15 cellular contexts compared by ENCODE assay signal in the genomic region with DNA sequence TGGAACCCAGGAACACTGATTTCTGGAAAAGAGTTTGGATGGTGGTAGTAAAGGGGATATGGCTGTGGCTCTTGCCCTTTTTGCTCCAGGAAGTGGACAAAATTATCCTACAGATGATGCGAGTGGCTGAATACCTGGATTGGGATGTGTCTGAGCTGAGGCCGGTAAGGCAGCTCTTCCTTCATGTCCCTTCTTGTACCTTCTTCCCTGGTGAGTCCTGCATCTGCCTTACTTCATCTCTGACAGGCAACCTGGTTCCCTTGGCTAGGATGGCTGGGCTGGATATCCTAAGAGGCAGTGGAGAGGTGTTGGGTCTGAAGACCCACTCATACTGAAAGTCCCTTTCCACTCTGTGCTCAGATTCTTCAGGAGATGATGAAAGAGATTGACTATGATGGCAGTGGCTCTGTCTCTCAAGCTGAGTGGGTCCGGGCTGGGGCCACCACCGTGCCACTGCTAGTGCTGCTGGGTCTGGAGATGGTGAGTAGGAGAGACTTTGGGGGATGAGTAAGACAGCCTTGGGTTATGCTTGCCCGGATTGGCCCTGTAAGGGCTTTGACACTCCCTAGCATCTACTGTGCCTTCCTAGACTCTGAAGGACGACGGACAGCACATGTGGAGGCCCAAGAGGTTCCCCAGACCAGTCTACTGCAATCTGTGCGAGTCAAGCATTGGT. TPM values are rescaled to one million over a fixed set of nuclear protein-coding genes. Genes with fewer than 3 reads are reported as not detected.
DNase-seq lines count a peak whose midpoint lies in the region; ATAC-seq and TF ChIP-seq lines count a peak whose summit lies in the region.
"Had no signal": no experiment of that assay in that cellular context is flagged by ENCODE, and none has a peak within 500 bp of the region (broad histone marks: within the 10 kb centered on the region; RNA-seq: fewer than 3 reads in every experiment).

No MANE protein-coding gene starts in this region.

- no peaks in the 10 kb centered on the region for H3K27me3 Mint-ChIP-seq in IgD-negative memory B cell
- no peaks in the 10 kb centered on the region for H3K27me3 Mint-ChIP-seq in activated naive CD4-positive, alpha-beta T cell treated with anti-CD3 and anti-CD28 coated beads, Interleukin-2, amount 50 U/mL, for 24 hours
- H3K27me3 Mint-ChIP-seq in naive thymus-derived CD8-positive, alpha-beta T cell = no peaks in the 10 kb centered on the region
- H3K27me3 Mint-ChIP-seq: naive B cell had no signal

- no peaks in the 10 kb centered on the region for H3K4me1 ChIP-seq in psoas muscle
- H3K4me1 ChIP-seq in gastroesophageal sphincter = peaks cover 0 to 30% (median 8%) of the 10 kb centered on the region in 3 donors

- no peak overlapping the region for H3K27ac ChIP-seq in psoas muscle
- no peak overlapping the region for H3K27ac ChIP-seq in gastroesophageal sphincter
- H3K27ac ChIP-seq: left ventricle myocardium inferior had no signal

- POLR2A ChIA-PET in naive thymus-derived CD8-positive, alpha-beta T cell (lab: Charles Lee) = interaction anchor here (0.8 to 12.4 kb wide), 20 partner anchors 9 to 209 kb away, joined by 3 to 293 read pairs (median 4); a partner anchor contains a TSS

- peaks cover 16 to 28% (median 25%) of the 10 kb centered on the region in 3 donors for H3K4me1 Mint-ChIP-seq in IgD-negative memory B cell
- H3K4me1 Mint-ChIP-seq in activated naive CD4-positive, alpha-beta T cell treated with anti-CD3 and anti-CD28 coated beads, Interleukin-2, amount 50 U/mL, for 24 hours = peaks cover 97% of the 10 kb centered on the region
- peaks cover 56 to 98% (median 88%) of the 10 kb centered on the region in 4 donors for H3K4me1 Mint-ChIP-seq in naive thymus-derived CD8-positive, alpha-beta T cell

- peak; percentile 59 for DNase-seq in activated CD4-positive, alpha-beta T cell treated with anti-CD3 and anti-CD28 coated beads for 48 hours
- DNase-seq in activated CD4-positive, alpha-beta T cell treated with anti-CD3 and anti-CD28 coated beads for 1 hour = no peak
- DNase-seq in naive thymus-derived CD8-positive, alpha-beta T cell = no peak
- DNase-seq in psoas muscle (no peak), C1 segment of cervical spinal cord (lab: John Stamatoyannopoulos, UW) (no peak)
- DNase-seq: dorsolateral prefrontal cortex, GF-D8, left ventricle myocardium inferior, naive B cell, NCI-H2081 treated with DMSO at 0.1 percent for 48 hours, NCI-H82, retina had no signal

- no peak for TF ChIP-seq EP300 in gastroesophageal sphincter (IDR thresholded peaks at IDR 0.05)

- H3K36me3 ChIP-seq in psoas muscle (ENCODE audit: insufficient read depth in 1 of 2, low read depth in 1 of 2) = no peaks in the 10 kb centered on the region
- H3K36me3 ChIP-seq in gastroesophageal sphincter = peaks cover 0 to 52% of the 10 kb centered on the region in 2 donors

- H3K27me3 ChIP-seq in psoas muscle (ENCODE audit: insufficient read depth in 3 of 3, low read length in 2 of 3) = peaks cover 0 to 5% (median 4%) of the 10 kb centered on the region in 3 donors
- H3K27me3 ChIP-seq in gastroesophageal sphincter = no peaks in the 10 kb centered on the region
- H3K27me3 ChIP-seq: dorsolateral prefrontal cortex had no signal

- no peaks in the 10 kb centered on the region for H3K9me3 ChIP-seq in psoas muscle
- no peaks in the 10 kb centered on the region for H3K9me3 ChIP-seq in gastroesophageal sphincter
- H3K9me3 ChIP-seq: left ventricle myocardium inferior had no signal

- H3K4me3 Mint-ChIP-seq in IgD-negative memory B cell = no peak overlapping the region
- H3K4me3 Mint-ChIP-seq in activated naive CD4-positive, alpha-beta T cell treated with anti-CD3 and anti-CD28 coated beads, Interleukin-2, amount 50 U/mL, for 24 hours = peak overlapping the region; percentile 11
- H3K4me3 Mint-ChIP-seq in naive thymus-derived CD8-positive, alpha-beta T cell = peak overlapping the region in 8 of 10 donors; percentile 12 to 98 (median 60)

- H3K36me3 Mint-ChIP-seq in IgD-negative memory B cell = peaks cover 2% of the 10 kb centered on the region
- peaks cover 12% of the 10 kb centered on the region for H3K36me3 Mint-ChIP-seq in activated naive CD4-positive, alpha-beta T cell treated with anti-CD3 and anti-CD28 coated beads, Interleukin-2, amount 50 U/mL, for 24 hours
- peaks cover 6 to 99% (median 27%) of the 10 kb centered on the region in 3 donors for H3K36me3 Mint-ChIP-seq in naive thymus-derived CD8-positive, alpha-beta T cell

- H3K4me3 ChIP-seq in psoas muscle (no peak overlapping the region), gastroesophageal sphincter (no peak overlapping the region)
- H3K4me3 ChIP-seq: left ventricle myocardium inferior had no signal

- H3K9me3 Mint-ChIP-seq in IgD-negative memory B cell = no peaks in the 10 kb centered on the region
- H3K9me3 Mint-ChIP-seq in activated naive CD4-positive, alpha-beta T cell treated with anti-CD3 and anti-CD28 coated beads, Interleukin-2, amount 50 U/mL, for 24 hours = no peaks in the 10 kb centered on the region
- no peaks in the 10 kb centered on the region for H3K9me3 Mint-ChIP-seq in naive thymus-derived CD8-positive, alpha-beta T cell
- H3K9me3 Mint-ChIP-seq: naive B cell had no signal

- no peak for ATAC-seq in naive thymus-derived CD8-positive, alpha-beta T cell
- no peak for ATAC-seq in psoas muscle
- ATAC-seq in gastroesophageal sphincter = no peak

- no peak for TF ChIP-seq POLR2A in gastroesophageal sphincter (IDR thresholded peaks at IDR 0.05)

- peak overlapping the region; percentile 3 to 46 (median 31) for H3K27ac Mint-ChIP-seq in IgD-negative memory B cell
- H3K27ac Mint-ChIP-seq in activated naive CD4-positive, alpha-beta T cell treated with anti-CD3 and anti-CD28 coated beads, Interleukin-2, amount 50 U/mL, for 24 hours = peak overlapping the region; percentile 80
- H3K27ac Mint-ChIP-seq in naive thymus-derived CD8-positive, alpha-beta T cell = peak overlapping the region; percentile 79 to 99 (median 95)

- TF ChIP-seq CTCF in psoas muscle (IDR thresholded peaks at IDR 0.05) (no peak), gastroesophageal sphincter (IDR thresholded peaks at IDR 0.05) (no peak)

- 92 to 94% (median 93%) methylated on average over 8 of the region's 8 CpGs for WGBS in psoas muscle, 3 donors
- WGBS in gastroesophageal sphincter (ENCODE audit: low coverage in 1 of 2), 2 donors = 60 to 93% methylated on average over 1 to 2 of the region's 8 CpGs

- intact Hi-C loops in psoas muscle (cut with DNase I) = loop anchor here in 1 of 2 donors (10.0 kb wide), 1 partner anchor 274 kb away; no protein-coding TSS in a partner anchor

RNA-seq across cellular contexts. Expression of a gene that starts 8.0 kb away (rescaled TPM):
- 114 TPM for polyA plus RNA-seq in IgD-negative memory B cell
- 1,000 to 10,000 TPM; 1,302 to 1,328 TPM for total RNA-seq in naive thymus-derived CD8-positive, alpha-beta T cell
- polyA plus RNA-seq in naive thymus-derived CD8-positive, alpha-beta T cell = 100 to 1,000 TPM; 145 to 378 (median 232) TPM
- 1 to 10 TPM; 4.3 to 5.4 (median 4.9) TPM for total RNA-seq in psoas muscle
- 1 to 10 TPM; 2.0 to 2.6 (median 2.0) TPM for polyA plus RNA-seq in psoas muscle
- 10 to 100 TPM; 21.9 to 80.3 (median 37.4) TPM for total RNA-seq in gastroesophageal sphincter

RNA-seq across cellular contexts. Expression of a gene that starts 11.3 kb away (rescaled TPM):
- 76.5 TPM for polyA plus RNA-seq in IgD-negative memory B cell
- total RNA-seq in naive thymus-derived CD8-positive, alpha-beta T cell = 10 to 100 TPM; 33.1 to 44.4 TPM
- 10 to 100 TPM; 54.4 to 65.7 (median 55.0) TPM for polyA plus RNA-seq in naive thymus-derived CD8-positive, alpha-beta T cell
- 10 to 100 TPM; 14.6 to 20.6 (median 18.0) TPM for total RNA-seq in psoas muscle
- polyA plus RNA-seq in psoas muscle = 10 to 100 TPM; 19.0 to 39.8 (median 26.1) TPM
- 10 to 100 TPM; 20.8 to 30.2 (median 26.8) TPM for total RNA-seq in gastroesophageal sphincter

RNA-seq across cellular contexts. Expression of a gene that starts 26.9 kb away (rescaled TPM):
- polyA plus RNA-seq in IgD-negative memory B cell (1.1 TPM), psoas muscle (under 1 TPM; 0.14 to 0.23 (median 0.20) TPM)
- not detected for total RNA-seq in naive thymus-derived CD8-positive, alpha-beta T cell
- under 1 TPM in 1 of 3 donors, not detected in 2; 0.15 TPM for polyA plus RNA-seq in naive thymus-derived CD8-positive, alpha-beta T cell
- total RNA-seq in psoas muscle (under 1 TPM in 1 of 4 donors, not detected in 3; 0.37 TPM), gastroesophageal sphincter (1 to 10 TPM in 1 of 4 donors, under 1 TPM in 2, not detected in 1; 0.20 to 4.7 (median 0.67) TPM)

RNA-seq across cellular contexts. Expression of a gene that starts 27.7 kb away (rescaled TPM):
- 8.9 TPM for polyA plus RNA-seq in IgD-negative memory B cell
- total RNA-seq in naive thymus-derived CD8-positive, alpha-beta T cell = 10 to 100 TPM; 27.5 to 30.8 TPM
- 10 to 100 TPM in 1 of 3 donors, 1 to 10 TPM in 2; 8.0 to 12.4 (median 9.5) TPM for polyA plus RNA-seq in naive thymus-derived CD8-positive, alpha-beta T cell
- total RNA-seq in psoas muscle = 10 to 100 TPM in 1 of 4 donors, 1 to 10 TPM in 3; 6.3 to 12.0 (median 7.9) TPM
- 10 to 100 TPM in 2 of 3 donors, 1 to 10 TPM in 1; 5.1 to 13.9 (median 10.2) TPM for polyA plus RNA-seq in psoas muscle
- total RNA-seq in gastroesophageal sphincter = 10 to 100 TPM; 22.1 to 54.4 (median 31.2) TPM

RNA-seq across cellular contexts. Expression of a gene that starts 34.9 kb away (rescaled TPM):
- polyA plus RNA-seq in IgD-negative memory B cell = 54.7 TPM
- 10 to 100 TPM; 88.9 to 95.2 TPM for total RNA-seq in naive thymus-derived CD8-positive, alpha-beta T cell
- polyA plus RNA-seq in naive thymus-derived CD8-positive, alpha-beta T cell = 10 to 100 TPM; 61.6 to 69.4 (median 65.9) TPM
- total RNA-seq in psoas muscle = 100 to 1,000 TPM in 2 of 4 donors, 10 to 100 TPM in 2; 92.8 to 107 (median 103) TPM
- polyA plus RNA-seq in psoas muscle = 10 to 100 TPM; 36.8 to 83.6 (median 52.1) TPM
- 100 to 1,000 TPM; 113 to 169 (median 142) TPM for total RNA-seq in gastroesophageal sphincter

Comparison
In these comparisons a context has a peak if more than half of its experiments do, and no peak if none do; other contexts are left out.
1. H3K27ac Mint-ChIP-seq: peak in every context shown above with its lines; median percentile 95 in naive thymus-derived CD8-positive, alpha-beta T cell; 80 in activated naive CD4-positive, alpha-beta T cell treated with anti-CD3 and anti-CD28 coated beads, Interleukin-2, amount 50 U/mL, for 24 hours; 31 in IgD-negative memory B cell.
2. H3K4me3 Mint-ChIP-seq: peak in activated naive CD4-positive, alpha-beta T cell treated with anti-CD3 and anti-CD28 coated beads, Interleukin-2, amount 50 U/mL, for 24 hours (single experiment) and naive thymus-derived CD8-positive, alpha-beta T cell (8 of 10); none in IgD-negative memory B cell (0 of 4).
3. RNA of a gene that starts 8.0 kb away (total RNA-seq): 1,302 to 1,328 TPM in naive thymus-derived CD8-positive, alpha-beta T cell; 21.9 to 80.3 TPM in gastroesophageal sphincter and 4.3 to 5.4 TPM in psoas muscle; every median in the first group is over 10 times any median in the second.